In the genomic region with DNA sequence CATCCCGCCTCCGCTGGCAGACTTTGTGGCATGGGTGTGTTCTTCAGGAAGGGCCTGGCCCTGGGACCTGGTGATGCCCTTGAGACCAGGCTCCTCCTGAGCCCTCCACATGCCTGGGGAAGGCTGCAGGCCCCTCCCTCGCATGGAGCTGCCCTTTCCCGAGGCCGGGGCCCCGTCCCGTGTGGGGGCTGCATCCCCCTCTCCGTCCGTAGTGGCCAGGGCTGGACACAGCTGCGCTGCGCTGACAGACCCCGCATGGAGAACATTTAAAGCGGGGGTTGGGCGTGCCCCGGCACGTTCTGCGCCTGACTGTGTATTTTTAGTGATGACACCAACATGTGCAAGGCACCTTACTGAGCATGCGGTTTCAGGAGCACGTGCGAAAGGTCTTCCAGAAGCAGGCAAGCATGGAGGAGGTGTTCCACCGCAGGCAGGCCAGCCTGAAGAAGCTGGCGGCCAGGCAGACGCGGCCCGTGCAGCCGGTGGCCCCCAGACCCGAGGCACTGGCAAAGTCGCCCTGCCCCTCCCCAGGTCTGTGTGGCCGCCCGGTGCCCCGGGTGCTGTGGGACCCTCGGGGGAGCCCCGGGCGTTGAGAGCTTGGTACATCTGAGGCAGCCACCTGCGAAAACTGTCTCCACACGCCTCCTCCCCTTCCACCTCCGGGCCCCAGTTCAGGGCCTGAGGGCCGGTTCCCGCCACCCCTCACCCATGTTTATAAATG, we compare ENCODE assay signal across 23 cellular contexts. TPM values are rescaled to one million over a fixed set of nuclear protein-coding genes. Genes with fewer than 3 reads are reported as not detected.
DNase-seq lines count a peak whose midpoint lies in the region; ATAC-seq, FAIRE-seq and TF ChIP-seq lines count a peak whose summit lies in the region.
"Had no signal": no experiment of that assay in that cellular context is flagged by ENCODE, and none has a peak within 500 bp of the region (broad histone marks: within the 10 kb centered on the region; RNA-seq: fewer than 3 reads in every experiment).

No MANE protein-coding gene starts in this region.

- DNase-seq in Right ventricle myocardium inferior (ENCODE audit: missing footprints) (peak; percentile 63), left ventricle myocardium inferior (no peak), WTC11 (ENCODE audit: low spot score) (no peak), kidney (peak; percentile 65), substantia nigra (lab: John Stamatoyannopoulos, UW) (no peak), omental fat pad (ENCODE audit: low spot score) (no peak), germinal center (ENCODE audit: low spot score) (no peak)
- DNase-seq: AML-193, DMS79, NCI-H1092 treated with DMSO at 0.1 percent for 48 hours, NCI-H146, NCI-H2029 treated with DMSO at 0.1 percent for 48 hours, NCI-H2171, NCI-H446 treated with DMSO at 0.1 percent for 48 hours, NCI-H69, Peyer's patch, SHP77 had no signal

- no peak overlapping the region for H3K9ac ChIP-seq in kidney (ENCODE audit: low read length in 2 of 2)

- ATAC-seq in Right ventricle myocardium inferior (no peak), WTC11 (no peak), omental fat pad (ENCODE audit: low FRiP score) (no peak), HG02885 (IDR thresholded peaks at IDR 0.05; ENCODE audit: poor library complexity, unreplicated experiment) (no peak)
- ATAC-seq: HCT116 had no signal

- POLR2A ChIA-PET in WTC11 (lab: Charles Lee), result no interaction called here

- intact Hi-C loops in Right ventricle myocardium inferior (cut with DNase I), result no loop called here
- intact Hi-C loops in left ventricle myocardium inferior (cut with micrococcal nuclease), result no loop called here
- intact Hi-C loops in kidney (cut with DNase I), result no loop called here

- no peak overlapping the region for H3K4me3 Mint-ChIP-seq in WTC11
- H3K4me3 Mint-ChIP-seq: CD14-positive monocyte had no signal

- H3K4me1 ChIP-seq in left ventricle myocardium inferior, result peaks cover 7% of the 10 kb centered on the region
- peaks cover 0 to 2% of the 10 kb centered on the region in 2 donors for H3K4me1 ChIP-seq in kidney (ENCODE audit: control insufficient read depth in 1 of 2, insufficient read depth in 1 of 2, low read depth in 1 of 2, low read length in 2 of 2)
- H3K4me1 ChIP-seq: Peyer's patch had no signal

- no peaks in the 10 kb centered on the region for H3K36me3 Mint-ChIP-seq in WTC11
- H3K36me3 Mint-ChIP-seq: CD14-positive monocyte had no signal

- H3K27ac ChIP-seq in left ventricle myocardium inferior (replicated peaks), result no peak overlapping the region
- H3K27ac ChIP-seq in kidney (ENCODE audit: low read depth in 2 of 2, low read length in 2 of 2), result no peak overlapping the region
- peak overlapping the region; percentile 93 for H3K27ac ChIP-seq in substantia nigra (ENCODE audit: low read depth, low read length, poor library complexity, severe bottlenecking)
- H3K27ac ChIP-seq: 22Rv1, Peyer's patch had no signal

- H3K4me3 ChIP-seq in left ventricle myocardium inferior (no peak overlapping the region), kidney (ENCODE audit: low read length in 2 of 2) (no peak overlapping the region)
- H3K4me3 ChIP-seq: Peyer's patch had no signal

- H3K36me3 ChIP-seq in left ventricle myocardium inferior, result peaks cover 73% of the 10 kb centered on the region
- peaks cover 5 to 6% of the 10 kb centered on the region in 2 donors for H3K36me3 ChIP-seq in kidney (ENCODE audit: control insufficient read depth in 1 of 2, insufficient read depth in 2 of 2, low read length in 2 of 2)

- H3K4me1 Mint-ChIP-seq in WTC11, result no peaks in the 10 kb centered on the region
- H3K4me1 Mint-ChIP-seq: CD14-positive monocyte had no signal

- no peak for FAIRE-seq in kidney (lab: Jason Lieb, UNC)
- FAIRE-seq: GM12892, GM18507 had no signal

- CTCF ChIA-PET in WTC11 (lab: Charles Lee), result interaction anchor here (1.5 to 3.4 kb wide), 2 partner anchors 9 to 47 kb away, joined by 4 to 17 read pairs; no protein-coding TSS in a partner anchor

- no peaks in the 10 kb centered on the region for H3K9me3 ChIP-seq in left ventricle myocardium inferior (replicated peaks)
- no peaks in the 10 kb centered on the region for H3K9me3 ChIP-seq in kidney (ENCODE audit: control insufficient read depth in 1 of 2, low read length in 2 of 2)
- H3K9me3 ChIP-seq: Peyer's patch had no signal

- TF ChIP-seq CTCF in left ventricle myocardium inferior (IDR thresholded peaks at IDR 0.05; ENCODE audit: borderline replicate concordance) (no peak), WTC11 (IDR thresholded peaks at IDR 0.05) (no peak), kidney (IDR thresholded peaks at IDR 0.05; ENCODE audit: borderline replicate concordance, extremely low read depth, insufficient read depth) (no peak), omental fat pad (IDR thresholded peaks at IDR 0.05) (no peak)

- H3K27me3 Mint-ChIP-seq in WTC11 (ENCODE audit: low read depth), result no peaks in the 10 kb centered on the region

- no peaks in the 10 kb centered on the region for H3K27me3 ChIP-seq in left ventricle myocardium inferior (ENCODE audit: low read depth)
- H3K27me3 ChIP-seq: Peyer's patch had no signal

- H3K9me3 Mint-ChIP-seq in WTC11, result no peaks in the 10 kb centered on the region

- peak overlapping the region; percentile 83; the same call in 1 of the 2 replicates for H3K27ac Mint-ChIP-seq in WTC11

TF ChIP-seq in WTC11, 78 proteins besides CTCF, POLR2A, EP300 and RAD21 (continues in another document):
- TF ChIP-seq TCF7 (CRISPR knock-in tag; IDR thresholded peaks at IDR 0.05; ENCODE audit: low read depth), result no peak
- TF ChIP-seq, protein P1, sequence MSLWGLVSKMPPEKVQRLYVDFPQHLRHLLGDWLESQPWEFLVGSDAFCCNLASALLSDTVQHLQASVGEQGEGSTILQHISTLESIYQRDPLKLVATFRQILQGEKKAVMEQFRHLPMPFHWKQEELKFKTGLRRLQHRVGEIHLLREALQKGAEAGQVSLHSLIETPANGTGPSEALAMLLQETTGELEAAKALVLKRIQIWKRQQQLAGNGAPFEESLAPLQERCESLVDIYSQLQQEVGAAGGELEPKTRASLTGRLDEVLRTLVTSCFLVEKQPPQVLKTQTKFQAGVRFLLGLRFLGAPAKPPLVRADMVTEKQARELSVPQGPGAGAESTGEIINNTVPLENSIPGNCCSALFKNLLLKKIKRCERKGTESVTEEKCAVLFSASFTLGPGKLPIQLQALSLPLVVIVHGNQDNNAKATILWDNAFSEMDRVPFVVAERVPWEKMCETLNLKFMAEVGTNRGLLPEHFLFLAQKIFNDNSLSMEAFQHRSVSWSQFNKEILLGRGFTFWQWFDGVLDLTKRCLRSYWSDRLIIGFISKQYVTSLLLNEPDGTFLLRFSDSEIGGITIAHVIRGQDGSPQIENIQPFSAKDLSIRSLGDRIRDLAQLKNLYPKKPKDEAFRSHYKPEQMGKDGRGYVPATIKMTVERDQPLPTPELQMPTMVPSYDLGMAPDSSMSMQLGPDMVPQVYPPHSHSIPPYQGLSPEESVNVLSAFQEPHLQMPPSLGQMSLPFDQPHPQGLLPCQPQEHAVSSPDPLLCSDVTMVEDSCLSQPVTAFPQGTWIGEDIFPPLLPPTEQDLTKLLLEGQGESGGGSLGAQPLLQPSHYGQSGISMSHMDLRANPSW (CRISPR knock-in tag; conservative IDR thresholded peaks at IDR 0.05; ENCODE audit: low read depth), result no peak
- TF ChIP-seq CREM (CRISPR knock-in tag; IDR thresholded peaks at IDR 0.05), result no peak
- TF ChIP-seq TEAD1 (CRISPR knock-in tag; IDR thresholded peaks at IDR 0.05), result no peak
- TF ChIP-seq, protein P2, sequence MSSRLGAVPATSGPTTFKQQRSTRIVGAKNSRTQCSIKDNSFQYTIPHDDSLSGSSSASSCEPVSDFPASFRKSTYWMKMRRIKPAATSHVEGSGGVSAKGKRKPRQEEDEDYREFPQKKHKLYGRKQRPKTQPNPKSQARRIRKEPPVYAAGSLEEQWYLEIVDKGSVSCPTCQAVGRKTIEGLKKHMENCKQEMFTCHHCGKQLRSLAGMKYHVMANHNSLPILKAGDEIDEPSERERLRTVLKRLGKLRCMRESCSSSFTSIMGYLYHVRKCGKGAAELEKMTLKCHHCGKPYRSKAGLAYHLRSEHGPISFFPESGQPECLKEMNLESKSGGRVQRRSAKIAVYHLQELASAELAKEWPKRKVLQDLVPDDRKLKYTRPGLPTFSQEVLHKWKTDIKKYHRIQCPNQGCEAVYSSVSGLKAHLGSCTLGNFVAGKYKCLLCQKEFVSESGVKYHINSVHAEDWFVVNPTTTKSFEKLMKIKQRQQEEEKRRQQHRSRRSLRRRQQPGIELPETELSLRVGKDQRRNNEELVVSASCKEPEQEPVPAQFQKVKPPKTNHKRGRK (CRISPR knock-in tag; IDR thresholded peaks at IDR 0.05; ENCODE audit: borderline replicate concordance), result no peak
- TF ChIP-seq CREB1 (CRISPR knock-in tag; IDR thresholded peaks at IDR 0.05), result no peak
- no peak for TF ChIP-seq NR1H2 (CRISPR knock-in tag; IDR thresholded peaks at IDR 0.05)
- no peak for TF ChIP-seq EMX1 (CRISPR knock-in tag; IDR thresholded peaks at IDR 0.05)
- TF ChIP-seq, protein P3, sequence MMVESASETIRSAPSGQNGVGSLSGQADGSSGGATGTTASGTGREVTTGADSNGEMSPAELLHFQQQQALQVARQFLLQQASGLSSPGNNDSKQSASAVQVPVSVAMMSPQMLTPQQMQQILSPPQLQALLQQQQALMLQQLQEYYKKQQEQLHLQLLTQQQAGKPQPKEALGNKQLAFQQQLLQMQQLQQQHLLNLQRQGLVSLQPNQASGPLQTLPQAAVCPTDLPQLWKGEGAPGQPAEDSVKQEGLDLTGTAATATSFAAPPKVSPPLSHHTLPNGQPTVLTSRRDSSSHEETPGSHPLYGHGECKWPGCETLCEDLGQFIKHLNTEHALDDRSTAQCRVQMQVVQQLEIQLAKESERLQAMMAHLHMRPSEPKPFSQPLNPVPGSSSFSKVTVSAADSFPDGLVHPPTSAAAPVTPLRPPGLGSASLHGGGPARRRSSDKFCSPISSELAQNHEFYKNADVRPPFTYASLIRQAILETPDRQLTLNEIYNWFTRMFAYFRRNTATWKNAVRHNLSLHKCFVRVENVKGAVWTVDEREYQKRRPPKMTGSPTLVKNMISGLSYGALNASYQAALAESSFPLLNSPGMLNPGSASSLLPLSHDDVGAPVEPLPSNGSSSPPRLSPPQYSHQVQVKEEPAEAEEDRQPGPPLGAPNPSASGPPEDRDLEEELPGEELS (CRISPR knock-in tag; IDR thresholded peaks at IDR 0.05), result no peak

RNA-seq across cellular contexts. Expression of gene F7, which starts 28.8 kb away (rescaled TPM):
- not detected for total RNA-seq in Right ventricle myocardium inferior
- not detected for total RNA-seq in left ventricle myocardium inferior
- 0.26 to 1.5 TPM (median 1.3 TPM) in 3 replicates for total RNA-seq in WTC11 (2021)
- 0.16 TPM for total RNA-seq in kidney
- polyA plus RNA-seq in kidney (ENCODE audit: insufficient read depth, low read depth, low replicate concordance), result 0.52 TPM
- total RNA-seq in omental fat pad, result under 1 TPM in 2 of 4 donors, not detected in 2; 0.24 to 0.74 TPM
- polyA plus RNA-seq: CD14-positive monocyte had no signal

RNA-seq across cellular contexts. Expression of gene F10, which starts 45.8 kb away (rescaled TPM):
- 5.2 TPM for total RNA-seq in Right ventricle myocardium inferior
- total RNA-seq in left ventricle myocardium inferior, result 3.5 TPM
- 0.87 to 2.8 TPM (median 2.6 TPM) in 3 replicates for total RNA-seq in WTC11 (2021)
- total RNA-seq in kidney, result 5.1 TPM
- 6.8 TPM for polyA plus RNA-seq in kidney (ENCODE audit: insufficient read depth, low read depth, low replicate concordance)
- total RNA-seq in omental fat pad, result 10 to 100 TPM; 10.8 to 51.1 (median 13.6) TPM
- polyA plus RNA-seq: CD14-positive monocyte had no signal

Comparison
In these comparisons a context has a peak if more than half of its experiments do, and no peak if none do; other contexts are left out.
1. DNase-seq: peak in Right ventricle myocardium inferior (single experiment) and kidney (single experiment); none in left ventricle myocardium inferior (single experiment), WTC11 (single experiment), substantia nigra (0 of 49), omental fat pad (single experiment) and germinal center (single experiment).